Comparison of ENCODE assay signal across 8 cellular contexts in the genomic region with DNA sequence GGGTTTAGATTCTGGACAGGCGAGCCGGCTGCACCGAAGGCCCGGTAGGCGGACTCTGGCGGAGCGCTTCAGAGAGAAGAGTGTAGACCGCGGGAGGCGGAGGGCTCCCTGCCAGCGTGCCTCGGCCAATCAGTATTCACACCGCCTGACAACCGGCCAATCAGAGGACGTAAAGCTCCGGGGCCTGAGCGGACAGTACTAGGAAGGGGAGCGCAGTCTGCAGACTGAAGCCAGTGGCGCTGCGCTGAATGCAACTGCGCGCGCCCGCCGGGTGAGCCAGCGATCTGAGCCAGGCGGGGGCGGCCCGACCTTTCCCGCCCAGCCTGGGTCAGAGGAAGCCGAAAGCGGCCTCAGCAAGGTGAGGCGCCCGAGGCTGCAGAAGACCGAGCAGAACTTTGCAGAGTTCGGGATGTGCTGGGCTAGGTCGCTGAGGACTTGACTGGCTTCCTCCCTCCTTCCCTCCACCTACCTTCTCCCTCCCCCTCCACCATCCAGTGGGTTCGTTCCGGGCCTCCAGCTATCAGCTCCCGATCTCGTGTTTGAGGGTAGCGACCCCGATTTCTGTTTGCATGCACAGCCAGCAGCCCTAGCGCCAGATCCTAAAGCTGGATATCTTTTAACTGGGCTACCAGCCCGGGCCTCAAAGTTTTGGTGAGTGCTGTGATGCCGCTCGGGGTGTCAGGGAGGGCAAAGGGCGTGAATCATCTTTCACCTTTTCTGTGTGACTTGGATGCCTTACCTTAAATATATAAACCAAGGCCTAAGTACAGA. TPM values are rescaled to one million over a fixed set of nuclear protein-coding genes. Genes with fewer than 3 reads are reported as not detected.
DNase-seq lines count a peak whose midpoint lies in the region; ATAC-seq, FAIRE-seq and TF ChIP-seq lines count a peak whose summit lies in the region.

A gene (plus strand): TSS at position 233 of the 771 bp plus-strand sequence. CDS start 1,257 bp downstream, outside the sequence.

- TF ChIP-seq CTCF in endothelial cell of umbilical vein (IDR thresholded peaks at IDR 0.05; ENCODE audit: extremely low read depth in 1 of 2, insufficient read depth in 1 of 2, low read depth in 1 of 2, low read length in 2 of 2): no peak
- no peak for TF ChIP-seq CTCF in lower lobe of right lung (IDR thresholded peaks at IDR 0.05)

- POLR2A ChIA-PET in T-cell (lab: Charles Lee): no interaction called here
- POLR2A ChIA-PET in endothelial cell of umbilical vein (lab: Charles Lee): no interaction called here

- H3K4me1 Mint-ChIP-seq in T-cell: peaks cover 53 to 58% (median 55%) of the 10 kb centered on the region in 3 donors

- DNase-seq in activated CD8-positive, alpha-beta memory T cell treated with anti-CD3 and anti-CD28 coated beads, Interleukin-2, amount 50 U/mL, for 48 hours: peak; percentile 69
- DNase-seq in activated CD8-positive, alpha-beta memory T cell treated with anti-CD3 and anti-CD28 coated beads, Interleukin-2, amount 50 U/mL, for 4 hours: no peak
- DNase-seq in T-cell (no peak), endothelial cell of umbilical vein (ENCODE audit: low read depth, low spot score) (peak; percentile 39), lower lobe of right lung (peak; percentile 90), superior temporal gyrus (ENCODE audit: extremely low spot score) (peak; percentile 96), glomerular visceral epithelial cell (ENCODE audit: extremely low spot score) (no peak)

- no peaks in the 10 kb centered on the region for H3K79me2 ChIP-seq in endothelial cell of umbilical vein (ENCODE audit: control insufficient read depth, insufficient read depth, low read length)

- H3K9me3 Mint-ChIP-seq in T-cell: peaks cover 0 to 10% (median 0%) of the 10 kb centered on the region in 3 donors

- H4K20me1 ChIP-seq in endothelial cell of umbilical vein (replicated peaks; ENCODE audit: control insufficient read depth, extremely low read depth, insufficient read depth, low read length): no peaks in the 10 kb centered on the region

- dilution Hi-C loops in endothelial cell of umbilical vein (cut with MboI; ENCODE audit: extremely low pct_ligation_motif_present, low sequenced_read_pairs): no loop called here

- H3K9ac ChIP-seq in HUES48 (ENCODE audit: low read depth, low read length): no peak within 1 kb of the TSS
- H3K9ac ChIP-seq in endothelial cell of umbilical vein (replicated peaks; ENCODE audit: extremely low read depth, insufficient read depth, low read length): no peak within 1 kb of the TSS

- BruUV-seq in endothelial cell of umbilical vein (replicated peaks; lab: Mats Ljungman, UMichigan): no TSS peak

- H2AFZ ChIP-seq in endothelial cell of umbilical vein (ENCODE audit: low read depth, low read length): no peak within 1 kb of the TSS

- H3K27me3 ChIP-seq in HUES48 (ENCODE audit: control insufficient read depth, insufficient read depth, low read length) (peaks cover 100% of the 10 kb centered on the region), endothelial cell of umbilical vein (ENCODE audit: control insufficient read depth in 2 of 2, insufficient read depth in 2 of 2, low read length in 2 of 2) (peaks cover 80 to 92% of the 10 kb centered on the region in 2 experiments), lower lobe of right lung (ENCODE audit: low read depth) (peaks cover 100% of the 10 kb centered on the region)

- TF ChIP-seq POLR2A in endothelial cell of umbilical vein (IDR thresholded peaks at IDR 0.05; ENCODE audit: low read depth, low read length): no peak

- H3K4me2 ChIP-seq in endothelial cell of umbilical vein (ENCODE audit: insufficient read depth, low read length): no peak within 1 kb of the TSS

- FAIRE-seq in endothelial cell of umbilical vein (lab: Jason Lieb, UNC): peak; percentile 26

- H3K4me3 ChIP-seq in HUES48 (ENCODE audit: low read depth, low read length): peak within 1 kb of the TSS; percentile 70
- H3K4me3 ChIP-seq in endothelial cell of umbilical vein (replicated peaks in 1 of 3; ENCODE audit: insufficient read depth in 1 of 3, low read depth in 1 of 3, low read length in 3 of 3): no peak within 1 kb of the TSS
- H3K4me3 ChIP-seq in lower lobe of right lung: peak within 1 kb of the TSS; percentile 47

- CTCF ChIA-PET in T-cell (lab: Charles Lee): no interaction called here
- CTCF ChIA-PET in endothelial cell of umbilical vein (lab: Charles Lee): no interaction called here

- peaks cover 29% of the 10 kb centered on the region for H3K4me1 ChIP-seq in HUES48 (ENCODE audit: control insufficient read depth, insufficient read depth, low read length)
- no peaks in the 10 kb centered on the region for H3K4me1 ChIP-seq in endothelial cell of umbilical vein (ENCODE audit: control insufficient read depth, extremely low read depth, insufficient read depth, low read length)
- H3K4me1 ChIP-seq in lower lobe of right lung: peaks cover 58% of the 10 kb centered on the region

- H3K27ac ChIP-seq in HUES48 (ENCODE audit: low read depth, low read length) (no peak within 1 kb of the TSS), endothelial cell of umbilical vein (ENCODE audit: insufficient read depth, low read depth, low read length) (no peak within 1 kb of the TSS), lower lobe of right lung (no peak within 1 kb of the TSS)

- peak in 1 of 4 experiments; percentile 6 for ATAC-seq in T-cell (replicated peaks in 1 of 4)
- peak; percentile 96 for ATAC-seq in lower lobe of right lung

- no peaks in the 10 kb centered on the region for H3K9me1 ChIP-seq in endothelial cell of umbilical vein (replicated peaks; ENCODE audit: control insufficient read depth, extremely low read depth, insufficient read depth, low read length)

- H3K9me3 ChIP-seq in HUES48 (ENCODE audit: control insufficient read depth, insufficient read depth, low read length) (no peaks in the 10 kb centered on the region), endothelial cell of umbilical vein (replicated peaks; ENCODE audit: control insufficient read depth, insufficient read depth, low read length) (no peaks in the 10 kb centered on the region), lower lobe of right lung (no peaks in the 10 kb centered on the region)

- intact Hi-C loops in endothelial cell of umbilical vein (cut with micrococcal nuclease) (no loop called here), lower lobe of right lung (cut with DNase I) (no loop called here)

- peaks cover 5% of the 10 kb centered on the region for H3K36me3 Mint-ChIP-seq in T-cell

- H3K4me3 Mint-ChIP-seq in T-cell: peak within 1 kb of the TSS; percentile 13 to 88 (median 83)

- H3K36me3 ChIP-seq in HUES48 (ENCODE audit: control insufficient read depth, insufficient read depth, low read length): no peaks in the 10 kb centered on the region
- H3K36me3 ChIP-seq in endothelial cell of umbilical vein (ENCODE audit: control insufficient read depth in 2 of 2, extremely low read depth in 1 of 2, insufficient read depth in 2 of 2, low read length in 2 of 2): no peaks in the 10 kb centered on the region
- H3K36me3 ChIP-seq in lower lobe of right lung: no peaks in the 10 kb centered on the region

- H3K27ac Mint-ChIP-seq in T-cell: peak within 1 kb of the TSS in 1 of 2 donors; percentile 60

- peaks cover 77 to 86% of the 10 kb centered on the region in 2 donors for H3K27me3 Mint-ChIP-seq in T-cell

TF ChIP-seq in endothelial cell of umbilical vein, 7 proteins besides CTCF, POLR2A, EP300 and RAD21:
- TF ChIP-seq, protein P1, sequence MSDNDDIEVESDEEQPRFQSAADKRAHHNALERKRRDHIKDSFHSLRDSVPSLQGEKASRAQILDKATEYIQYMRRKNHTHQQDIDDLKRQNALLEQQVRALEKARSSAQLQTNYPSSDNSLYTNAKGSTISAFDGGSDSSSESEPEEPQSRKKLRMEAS (IDR thresholded peaks at IDR 0.05; ENCODE audit: insufficient read depth, insufficient read length): no peak
- TF ChIP-seq JUN (IDR thresholded peaks at IDR 0.05; ENCODE audit: borderline replicate concordance, insufficient read depth, insufficient read length, low read depth) (no peak), EZH2 (IDR thresholded peaks at IDR 0.05; ENCODE audit: borderline replicate concordance, low read depth, low read length, severe bottlenecking) (peak; percentile 89)

RNA-seq across cellular contexts. Expression of the gene that starts here (rescaled TPM):
- not detected for total RNA-seq in T-cell
- total RNA-seq in endothelial cell of umbilical vein: not detected in 2 replicates
- polyA plus RNA-seq in endothelial cell of umbilical vein: not detected in 2 replicates
- polyA plus RNA-seq in endothelial cell of umbilical vein (2011; cell fraction: cytosol; rRNA removed): not detected in 2 replicates
- polyA plus RNA-seq in endothelial cell of umbilical vein (2011; cell fraction: nucleus; rRNA removed): not detected in 2 replicates
- not detected in 2 replicates for polyA plus RNA-seq in endothelial cell of umbilical vein (2012)
- polyA minus RNA-seq in endothelial cell of umbilical vein: not detected in 2 replicates
- polyA minus RNA-seq in endothelial cell of umbilical vein (2011; cell fraction: cytosol; rRNA and poly(A)+ RNA removed): not detected
- not detected in 2 replicates for polyA minus RNA-seq in endothelial cell of umbilical vein (2011; cell fraction: nucleus; rRNA and poly(A)+ RNA removed)
- 0.86 TPM for total RNA-seq in lower lobe of right lung

Comparison
In these comparisons a context has a peak if more than half of its experiments do, and no peak if none do; other contexts are left out.
1. DNase-seq: peak in activated CD8-positive, alpha-beta memory T cell treated with anti-CD3 and anti-CD28 coated beads, Interleukin-2, amount 50 U/mL, for 48 hours (single experiment) and superior temporal gyrus (single experiment); none in activated CD8-positive, alpha-beta memory T cell treated with anti-CD3 and anti-CD28 coated beads, Interleukin-2, amount 50 U/mL, for 4 hours (single experiment), T-cell (0 of 34) and glomerular visceral epithelial cell (single experiment).
2. Peak in DNase-seq in endothelial cell of umbilical vein; RNA of the gene not detected or under 1 TPM.
3. Peak in DNase-seq, ATAC-seq and H3K4me3 ChIP-seq in lower lobe of right lung; RNA of the gene not detected or under 1 TPM.